Comparison of ENCODE assay signal across 1 cellular context in genomic region chr4:70183168-70183939, GRCh38.
TF ChIP-seq lines count a peak whose summit lies in the region.

No MANE protein-coding gene starts in this region.

TF ChIP-seq in GM12878, 131 proteins besides CTCF, POLR2A, EP300 and RAD21:
- TF ChIP-seq SIN3A (IDR thresholded peaks at IDR 0.05; ENCODE audit: low read depth, low read length), result no peak
- TF ChIP-seq PAX5 (IDR thresholded peaks at IDR 0.05; ENCODE audit: borderline replicate concordance, low read depth, low read length), result no peak
- TF ChIP-seq ZNF687 (IDR thresholded peaks at IDR 0.05), result no peak
- TF ChIP-seq SMC3 (IDR thresholded peaks at IDR 0.05; ENCODE audit: borderline replicate concordance, low read length), result peak; percentile 72; the same call in 1 of the 2 replicates
- TF ChIP-seq KLF5 (IDR thresholded peaks at IDR 0.05; ENCODE audit: partially characterized antibody), result no peak
- TF ChIP-seq E2F8 (IDR thresholded peaks at IDR 0.05; ENCODE audit: low read depth, partially characterized antibody), result no peak
- TF ChIP-seq SUPT20H (IDR thresholded peaks at IDR 0.05; ENCODE audit: borderline replicate concordance, control insufficient read depth, low read depth, low read length), result no peak
- TF ChIP-seq TAF1 (IDR thresholded peaks at IDR 0.05; ENCODE audit: borderline replicate concordance, low read depth, low read length), result no peak
- TF ChIP-seq PML (IDR thresholded peaks at IDR 0.05; ENCODE audit: low read length), result no peak
- no peak for TF ChIP-seq NR2C2 (IDR thresholded peaks at IDR 0.05; ENCODE audit: borderline replicate concordance, control insufficient read depth, insufficient read length, low read depth)
- no peak for TF ChIP-seq CBFB (IDR thresholded peaks at IDR 0.05; ENCODE audit: low read depth)
- TF ChIP-seq RBBP5 (conservative IDR thresholded peaks at IDR 0.05), result no peak
- TF ChIP-seq YY1 (IDR thresholded peaks at IDR 0.05; ENCODE audit: low read depth, low read length), result 0 out of 2 replicates have a peak, but pooled peaks have one; percentile 32
- TF ChIP-seq EZH2 (IDR thresholded peaks at IDR 0.05; ENCODE audit: borderline replicate concordance, control insufficient read depth, low read depth, low read length), result no peak
- no peak for TF ChIP-seq CHD1 (IDR thresholded peaks at IDR 0.05; ENCODE audit: low read depth, low read length)
- TF ChIP-seq SKIL (IDR thresholded peaks at IDR 0.05; ENCODE audit: low read depth, poor library complexity, severe bottlenecking), result no peak
- no peak for TF ChIP-seq SPI1 (IDR thresholded peaks at IDR 0.05; ENCODE audit: borderline replicate concordance, insufficient read depth, low read depth, low read length)
- TF ChIP-seq IKZF2 (IDR thresholded peaks at IDR 0.05), result no peak
- TF ChIP-seq MXI1 (IDR thresholded peaks at IDR 0.05; ENCODE audit: low read depth, low read length), result no peak
- TF ChIP-seq ZNF622 (IDR thresholded peaks at IDR 0.05), result no peak
- TF ChIP-seq NBN (IDR thresholded peaks at IDR 0.05), result no peak
- peak; percentile 47; the same call in 1 of the 2 replicates for TF ChIP-seq ZNF384 (IDR thresholded peaks at IDR 0.05; ENCODE audit: borderline replicate concordance, low read depth, low read length)
- TF ChIP-seq MTA2 (IDR thresholded peaks at IDR 0.05; ENCODE audit: low read depth), result no peak
- no peak for TF ChIP-seq SREBF2 (IDR thresholded peaks at IDR 0.05; ENCODE audit: low read length)
- no peak for TF ChIP-seq ZBTB33 (IDR thresholded peaks at IDR 0.05)
- TF ChIP-seq NFIC (IDR thresholded peaks at IDR 0.05; ENCODE audit: low read depth, low read length), result no peak
- TF ChIP-seq KDM1A (IDR thresholded peaks at IDR 0.05; ENCODE audit: borderline replicate concordance), result no peak
